In the genomic region with DNA sequence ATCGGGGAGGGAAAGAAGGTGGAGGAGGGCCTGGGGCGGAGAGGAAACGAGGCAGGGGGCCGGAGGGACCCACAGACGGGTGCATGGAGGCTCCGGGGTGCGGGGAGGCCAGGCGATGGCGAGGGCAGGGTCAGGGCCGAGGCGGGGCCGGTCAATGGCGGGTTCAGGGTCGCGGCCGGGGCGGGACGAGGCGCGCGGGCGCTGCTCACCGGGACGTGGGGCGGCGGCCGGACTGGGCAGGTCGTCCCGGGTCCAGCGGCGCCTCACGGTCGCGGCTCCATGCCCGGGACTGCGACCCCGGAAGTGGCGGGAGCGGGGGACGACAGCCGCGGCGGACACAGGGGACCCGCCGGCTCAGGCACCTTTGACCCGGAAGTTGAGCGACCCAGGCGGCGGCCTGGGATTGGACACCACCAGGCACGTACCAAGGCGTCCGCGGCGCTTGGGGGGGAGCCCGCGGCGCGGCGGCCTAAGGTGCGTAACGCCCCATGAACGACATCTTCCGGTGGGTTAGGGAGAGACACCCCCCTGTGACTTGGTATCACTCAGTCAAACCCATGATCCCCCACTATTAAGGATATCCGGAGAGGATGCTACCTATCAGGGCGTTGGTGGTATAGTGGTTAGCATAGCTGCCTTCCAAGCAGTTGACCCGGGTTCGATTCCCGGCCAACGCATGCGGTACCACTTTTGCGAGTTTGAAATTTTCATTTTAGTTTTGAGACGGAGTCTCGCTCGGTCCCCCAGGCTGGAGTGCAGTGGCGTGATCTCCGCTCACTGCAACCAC, we compare ENCODE assay signal across 1 cellular context.
TF ChIP-seq lines count a peak whose summit lies in the region.

A gene (minus strand): TSS at position 378 of the 787 bp plus-strand sequence. CDS start 3,936 bp downstream, outside the sequence.

TF ChIP-seq in HepG2, 621 proteins besides CTCF, POLR2A, EP300 and RAD21 (continued from another document and continues in another):
- TF ChIP-seq, protein P1, sequence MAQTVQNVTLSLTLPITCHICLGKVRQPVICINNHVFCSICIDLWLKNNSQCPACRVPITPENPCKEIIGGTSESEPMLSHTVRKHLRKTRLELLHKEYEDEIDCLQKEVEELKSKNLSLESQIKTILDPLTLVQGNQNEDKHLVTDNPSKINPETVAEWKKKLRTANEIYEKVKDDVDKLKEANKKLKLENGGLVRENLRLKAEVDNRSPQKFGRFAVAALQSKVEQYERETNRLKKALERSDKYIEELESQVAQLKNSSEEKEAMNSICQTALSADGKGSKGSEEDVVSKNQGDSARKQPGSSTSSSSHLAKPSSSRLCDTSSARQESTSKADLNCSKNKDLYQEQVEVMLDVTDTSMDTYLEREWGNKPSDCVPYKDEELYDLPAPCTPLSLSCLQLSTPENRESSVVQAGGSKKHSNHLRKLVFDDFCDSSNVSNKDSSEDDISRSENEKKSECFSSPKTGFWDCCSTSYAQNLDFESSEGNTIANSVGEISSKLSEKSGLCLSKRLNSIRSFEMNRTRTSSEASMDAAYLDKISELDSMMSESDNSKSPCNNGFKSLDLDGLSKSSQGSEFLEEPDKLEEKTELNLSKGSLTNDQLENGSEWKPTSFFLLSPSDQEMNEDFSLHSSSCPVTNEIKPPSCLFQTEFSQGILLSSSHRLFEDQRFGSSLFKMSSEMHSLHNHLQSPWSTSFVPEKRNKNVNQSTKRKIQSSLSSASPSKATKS (CRISPR knock-in tag; IDR thresholded peaks at IDR 0.05), result no peak
- TF ChIP-seq, protein P2, sequence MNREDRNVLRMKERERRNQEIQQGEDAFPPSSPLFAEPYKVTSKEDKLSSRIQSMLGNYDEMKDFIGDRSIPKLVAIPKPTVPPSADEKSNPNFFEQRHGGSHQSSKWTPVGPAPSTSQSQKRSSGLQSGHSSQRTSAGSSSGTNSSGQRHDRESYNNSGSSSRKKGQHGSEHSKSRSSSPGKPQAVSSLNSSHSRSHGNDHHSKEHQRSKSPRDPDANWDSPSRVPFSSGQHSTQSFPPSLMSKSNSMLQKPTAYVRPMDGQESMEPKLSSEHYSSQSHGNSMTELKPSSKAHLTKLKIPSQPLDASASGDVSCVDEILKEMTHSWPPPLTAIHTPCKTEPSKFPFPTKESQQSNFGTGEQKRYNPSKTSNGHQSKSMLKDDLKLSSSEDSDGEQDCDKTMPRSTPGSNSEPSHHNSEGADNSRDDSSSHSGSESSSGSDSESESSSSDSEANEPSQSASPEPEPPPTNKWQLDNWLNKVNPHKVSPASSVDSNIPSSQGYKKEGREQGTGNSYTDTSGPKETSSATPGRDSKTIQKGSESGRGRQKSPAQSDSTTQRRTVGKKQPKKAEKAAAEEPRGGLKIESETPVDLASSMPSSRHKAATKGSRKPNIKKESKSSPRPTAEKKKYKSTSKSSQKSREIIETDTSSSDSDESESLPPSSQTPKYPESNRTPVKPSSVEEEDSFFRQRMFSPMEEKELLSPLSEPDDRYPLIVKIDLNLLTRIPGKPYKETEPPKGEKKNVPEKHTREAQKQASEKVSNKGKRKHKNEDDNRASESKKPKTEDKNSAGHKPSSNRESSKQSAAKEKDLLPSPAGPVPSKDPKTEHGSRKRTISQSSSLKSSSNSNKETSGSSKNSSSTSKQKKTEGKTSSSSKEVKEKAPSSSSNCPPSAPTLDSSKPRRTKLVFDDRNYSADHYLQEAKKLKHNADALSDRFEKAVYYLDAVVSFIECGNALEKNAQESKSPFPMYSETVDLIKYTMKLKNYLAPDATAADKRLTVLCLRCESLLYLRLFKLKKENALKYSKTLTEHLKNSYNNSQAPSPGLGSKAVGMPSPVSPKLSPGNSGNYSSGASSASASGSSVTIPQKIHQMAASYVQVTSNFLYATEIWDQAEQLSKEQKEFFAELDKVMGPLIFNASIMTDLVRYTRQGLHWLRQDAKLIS (CRISPR knock-in tag; IDR thresholded peaks at IDR 0.05), result no peak
- TF ChIP-seq RORA (CRISPR knock-in tag; IDR thresholded peaks at IDR 0.05), result peak; percentile 45; the same call in 1 of the 2 replicates
- 0 out of 2 replicates have a peak, but pooled peaks have one; percentile 20 for TF ChIP-seq FOXO1 (CRISPR knock-in tag; IDR thresholded peaks at IDR 0.05)
- TF ChIP-seq RXRB (CRISPR knock-in tag; IDR thresholded peaks at IDR 0.05; ENCODE audit: borderline replicate concordance), result peak; percentile 82
- TF ChIP-seq, protein P3, sequence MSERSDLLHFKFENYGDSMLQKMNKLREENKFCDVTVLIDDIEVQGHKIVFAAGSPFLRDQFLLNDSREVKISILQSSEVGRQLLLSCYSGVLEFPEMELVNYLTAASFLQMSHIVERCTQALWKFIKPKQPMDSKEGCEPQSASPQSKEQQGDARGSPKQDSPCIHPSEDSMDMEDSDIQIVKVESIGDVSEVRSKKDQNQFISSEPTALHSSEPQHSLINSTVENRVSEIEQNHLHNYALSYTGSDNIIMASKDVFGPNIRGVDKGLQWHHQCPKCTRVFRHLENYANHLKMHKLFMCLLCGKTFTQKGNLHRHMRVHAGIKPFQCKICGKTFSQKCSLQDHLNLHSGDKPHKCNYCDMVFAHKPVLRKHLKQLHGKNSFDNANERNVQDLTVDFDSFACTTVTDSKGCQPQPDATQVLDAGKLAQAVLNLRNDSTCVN (CRISPR knock-in tag; IDR thresholded peaks at IDR 0.05; ENCODE audit: borderline replicate concordance), result peak; percentile 40; the same call in 1 of the 2 replicates
- TF ChIP-seq, protein P4, sequence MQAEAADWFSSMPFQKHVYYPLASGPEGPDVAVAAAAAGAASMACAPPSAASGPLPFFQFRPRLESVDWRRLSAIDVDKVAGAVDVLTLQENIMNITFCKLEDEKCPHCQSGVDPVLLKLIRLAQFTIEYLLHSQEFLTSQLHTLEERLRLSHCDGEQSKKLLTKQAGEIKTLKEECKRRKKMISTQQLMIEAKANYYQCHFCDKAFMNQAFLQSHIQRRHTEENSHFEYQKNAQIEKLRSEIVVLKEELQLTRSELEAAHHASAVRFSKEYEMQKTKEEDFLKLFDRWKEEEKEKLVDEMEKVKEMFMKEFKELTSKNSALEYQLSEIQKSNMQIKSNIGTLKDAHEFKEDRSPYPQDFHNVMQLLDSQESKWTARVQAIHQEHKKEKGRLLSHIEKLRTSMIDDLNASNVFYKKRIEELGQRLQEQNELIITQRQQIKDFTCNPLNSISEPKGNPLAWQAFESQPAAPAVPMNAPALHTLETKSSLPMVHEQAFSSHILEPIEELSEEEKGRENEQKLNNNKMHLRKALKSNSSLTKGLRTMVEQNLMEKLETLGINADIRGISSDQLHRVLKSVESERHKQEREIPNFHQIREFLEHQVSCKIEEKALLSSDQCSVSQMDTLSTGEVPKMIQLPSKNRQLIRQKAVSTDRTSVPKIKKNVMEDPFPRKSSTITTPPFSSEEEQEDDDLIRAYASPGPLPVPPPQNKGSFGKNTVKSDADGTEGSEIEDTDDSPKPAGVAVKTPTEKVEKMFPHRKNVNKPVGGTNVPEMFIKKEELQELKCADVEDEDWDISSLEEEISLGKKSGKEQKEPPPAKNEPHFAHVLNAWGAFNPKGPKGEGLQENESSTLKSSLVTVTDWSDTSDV (CRISPR knock-in tag; IDR thresholded peaks at IDR 0.05), result no peak
- TF ChIP-seq, protein P5, sequence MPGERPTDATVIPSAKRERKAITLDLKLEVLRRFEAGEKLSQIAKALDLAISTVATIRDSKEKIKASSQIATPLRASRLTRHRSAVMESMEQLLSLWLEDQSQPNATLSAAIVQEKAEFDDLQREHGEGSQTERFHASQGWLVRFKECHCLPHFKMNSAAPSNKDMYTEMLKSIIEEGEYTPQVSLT (CRISPR knock-in tag; IDR thresholded peaks at IDR 0.05; ENCODE audit: borderline replicate concordance, low read depth), result no peak
- TF ChIP-seq, protein P6, sequence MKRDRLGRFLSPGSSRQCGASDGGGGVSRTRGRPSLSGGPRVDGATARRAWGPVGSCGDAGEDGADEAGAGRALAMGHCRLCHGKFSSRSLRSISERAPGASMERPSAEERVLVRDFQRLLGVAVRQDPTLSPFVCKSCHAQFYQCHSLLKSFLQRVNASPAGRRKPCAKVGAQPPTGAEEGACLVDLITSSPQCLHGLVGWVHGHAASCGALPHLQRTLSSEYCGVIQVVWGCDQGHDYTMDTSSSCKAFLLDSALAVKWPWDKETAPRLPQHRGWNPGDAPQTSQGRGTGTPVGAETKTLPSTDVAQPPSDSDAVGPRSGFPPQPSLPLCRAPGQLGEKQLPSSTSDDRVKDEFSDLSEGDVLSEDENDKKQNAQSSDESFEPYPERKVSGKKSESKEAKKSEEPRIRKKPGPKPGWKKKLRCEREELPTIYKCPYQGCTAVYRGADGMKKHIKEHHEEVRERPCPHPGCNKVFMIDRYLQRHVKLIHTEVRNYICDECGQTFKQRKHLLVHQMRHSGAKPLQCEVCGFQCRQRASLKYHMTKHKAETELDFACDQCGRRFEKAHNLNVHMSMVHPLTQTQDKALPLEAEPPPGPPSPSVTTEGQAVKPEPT (CRISPR knock-in tag; IDR thresholded peaks at IDR 0.05; ENCODE audit: low read depth), result peak; percentile 82
- TF ChIP-seq, protein P7, sequence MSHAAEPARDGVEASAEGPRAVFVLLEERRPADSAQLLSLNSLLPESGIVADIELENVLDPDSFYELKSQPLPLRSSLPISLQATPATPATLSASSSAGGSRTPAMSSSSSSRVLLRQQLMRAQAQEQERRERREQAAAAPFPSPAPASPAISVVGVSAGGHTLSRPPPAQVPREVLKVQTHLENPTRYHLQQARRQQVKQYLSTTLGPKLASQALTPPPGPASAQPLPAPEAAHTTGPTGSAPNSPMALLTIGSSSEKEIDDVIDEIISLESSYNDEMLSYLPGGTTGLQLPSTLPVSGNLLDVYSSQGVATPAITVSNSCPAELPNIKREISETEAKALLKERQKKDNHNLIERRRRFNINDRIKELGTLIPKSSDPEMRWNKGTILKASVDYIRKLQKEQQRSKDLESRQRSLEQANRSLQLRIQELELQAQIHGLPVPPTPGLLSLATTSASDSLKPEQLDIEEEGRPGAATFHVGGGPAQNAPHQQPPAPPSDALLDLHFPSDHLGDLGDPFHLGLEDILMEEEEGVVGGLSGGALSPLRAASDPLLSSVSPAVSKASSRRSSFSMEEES (CRISPR knock-in tag; IDR thresholded peaks at IDR 0.05), result 0 out of 2 replicates have a peak, but pooled peaks have one; percentile 42
- TF ChIP-seq FOXC1 (CRISPR knock-in tag; IDR thresholded peaks at IDR 0.05; ENCODE audit: borderline replicate concordance), result no peak
- no peak for TF ChIP-seq ZSCAN22 (CRISPR knock-in tag; IDR thresholded peaks at IDR 0.05)
- TF ChIP-seq, protein P8, sequence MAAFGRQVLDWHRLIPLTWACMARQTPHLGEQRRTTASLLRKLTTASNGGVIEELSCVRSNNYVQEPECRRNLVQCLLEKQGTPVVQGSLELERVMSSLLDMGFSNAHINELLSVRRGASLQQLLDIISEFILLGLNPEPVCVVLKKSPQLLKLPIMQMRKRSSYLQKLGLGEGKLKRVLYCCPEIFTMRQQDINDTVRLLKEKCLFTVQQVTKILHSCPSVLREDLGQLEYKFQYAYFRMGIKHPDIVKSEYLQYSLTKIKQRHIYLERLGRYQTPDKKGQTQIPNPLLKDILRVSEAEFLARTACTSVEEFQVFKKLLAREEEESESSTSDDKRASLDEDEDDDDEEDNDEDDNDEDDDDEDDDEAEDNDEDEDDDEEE (CRISPR knock-in tag; IDR thresholded peaks at IDR 0.05), result no peak
- TF ChIP-seq, protein P9, sequence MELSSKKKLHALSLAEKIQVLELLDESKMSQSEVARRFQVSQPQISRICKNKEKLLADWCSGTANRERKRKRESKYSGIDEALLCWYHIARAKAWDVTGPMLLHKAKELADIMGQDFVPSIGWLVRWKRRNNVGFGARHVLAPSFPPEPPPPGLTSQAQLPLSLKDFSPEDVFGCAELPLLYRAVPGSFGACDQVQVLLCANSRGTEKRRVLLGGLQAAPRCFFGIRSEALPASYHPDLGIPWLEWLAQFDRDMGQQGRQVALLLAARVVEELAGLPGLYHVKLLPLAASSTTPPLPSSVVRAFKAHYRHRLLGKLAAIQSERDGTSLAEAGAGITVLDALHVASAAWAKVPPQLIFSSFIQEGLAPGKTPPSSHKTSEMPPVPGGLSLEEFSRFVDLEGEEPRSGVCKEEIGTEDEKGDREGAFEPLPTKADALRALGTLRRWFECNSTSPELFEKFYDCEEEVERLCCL (CRISPR knock-in tag; IDR thresholded peaks at IDR 0.05; ENCODE audit: borderline replicate concordance), result 0 out of 2 replicates have a peak, but pooled peaks have one; percentile 41
- TF ChIP-seq ZSCAN31 (CRISPR knock-in tag; IDR thresholded peaks at IDR 0.05; ENCODE audit: low read depth), result peak; percentile 91
- TF ChIP-seq HOXA9 (CRISPR knock-in tag; IDR thresholded peaks at IDR 0.05; ENCODE audit: borderline replicate concordance), result no peak
- peak; percentile 43; the same call in 1 of the 2 replicates for TF ChIP-seq ZNF768 (CRISPR knock-in tag; IDR thresholded peaks at IDR 0.05)
- TF ChIP-seq, protein P10, sequence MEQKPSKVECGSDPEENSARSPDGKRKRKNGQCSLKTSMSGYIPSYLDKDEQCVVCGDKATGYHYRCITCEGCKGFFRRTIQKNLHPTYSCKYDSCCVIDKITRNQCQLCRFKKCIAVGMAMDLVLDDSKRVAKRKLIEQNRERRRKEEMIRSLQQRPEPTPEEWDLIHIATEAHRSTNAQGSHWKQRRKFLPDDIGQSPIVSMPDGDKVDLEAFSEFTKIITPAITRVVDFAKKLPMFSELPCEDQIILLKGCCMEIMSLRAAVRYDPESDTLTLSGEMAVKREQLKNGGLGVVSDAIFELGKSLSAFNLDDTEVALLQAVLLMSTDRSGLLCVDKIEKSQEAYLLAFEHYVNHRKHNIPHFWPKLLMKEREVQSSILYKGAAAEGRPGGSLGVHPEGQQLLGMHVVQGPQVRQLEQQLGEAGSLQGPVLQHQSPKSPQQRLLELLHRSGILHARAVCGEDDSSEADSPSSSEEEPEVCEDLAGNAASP (CRISPR knock-in tag; IDR thresholded peaks at IDR 0.05; ENCODE audit: borderline replicate concordance), result peak; percentile 37
- peak; percentile 87 for TF ChIP-seq CREB1 (IDR thresholded peaks at IDR 0.05)
- peak; percentile 87 for TF ChIP-seq CREB1 (CRISPR knock-in tag; IDR thresholded peaks at IDR 0.05)
- no peak for TF ChIP-seq JARID2 (CRISPR knock-in tag; IDR thresholded peaks at IDR 0.05; ENCODE audit: insufficient replicate concordance)
- peak; percentile 74; the same call in 1 of the 2 replicates for TF ChIP-seq ATF7-NPFF (CRISPR knock-in tag; IDR thresholded peaks at IDR 0.05; ENCODE audit: low read depth)
- TF ChIP-seq SP5 (CRISPR knock-in tag; IDR thresholded peaks at IDR 0.05; ENCODE audit: borderline replicate concordance, low read depth), result no peak; the same call in 1 of the 2 replicates
- peak; percentile 90 for TF ChIP-seq TBL1XR1 (IDR thresholded peaks at IDR 0.05; ENCODE audit: borderline replicate concordance, low read length, partially characterized antibody)
- TF ChIP-seq, protein P11, sequence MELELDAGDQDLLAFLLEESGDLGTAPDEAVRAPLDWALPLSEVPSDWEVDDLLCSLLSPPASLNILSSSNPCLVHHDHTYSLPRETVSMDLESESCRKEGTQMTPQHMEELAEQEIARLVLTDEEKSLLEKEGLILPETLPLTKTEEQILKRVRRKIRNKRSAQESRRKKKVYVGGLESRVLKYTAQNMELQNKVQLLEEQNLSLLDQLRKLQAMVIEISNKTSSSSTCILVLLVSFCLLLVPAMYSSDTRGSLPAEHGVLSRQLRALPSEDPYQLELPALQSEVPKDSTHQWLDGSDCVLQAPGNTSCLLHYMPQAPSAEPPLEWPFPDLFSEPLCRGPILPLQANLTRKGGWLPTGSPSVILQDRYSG (CRISPR knock-in tag; IDR thresholded peaks at IDR 0.05), result no peak
- TF ChIP-seq HOXA7 (CRISPR knock-in tag; IDR thresholded peaks at IDR 0.05), result no peak
- TF ChIP-seq ZNF10 (CRISPR knock-in tag; IDR thresholded peaks at IDR 0.05; ENCODE audit: borderline replicate concordance, low read depth), result no peak
- no peak for TF ChIP-seq TMF1 (CRISPR knock-in tag; IDR thresholded peaks at IDR 0.05; ENCODE audit: low read depth)
- 0 out of 2 replicates have a peak, but pooled peaks have one; percentile 65 for TF ChIP-seq ZNF329 (CRISPR knock-in tag; IDR thresholded peaks at IDR 0.05; ENCODE audit: low read depth)
- TF ChIP-seq CEBPB (IDR thresholded peaks at IDR 0.05; ENCODE audit: borderline replicate concordance, low read depth, low read length), result no peak
- no peak for TF ChIP-seq ZNF773 (CRISPR knock-in tag; IDR thresholded peaks at IDR 0.05; ENCODE audit: borderline replicate concordance)
- no peak for TF ChIP-seq EZH2 (conservative IDR thresholded peaks at IDR 0.05; ENCODE audit: low read depth, low read length)
- TF ChIP-seq YEATS2 (CRISPR knock-in tag; IDR thresholded peaks at IDR 0.05; ENCODE audit: borderline replicate concordance), result peak; percentile 89
